Comparison of ENCODE assay signal across 1 cellular context in genomic region chr6:28771401-28772267, GRCh38.
A peak's percentile ranks its signal among the peaks of the same experiment; 100 is the strongest.
TF ChIP-seq lines count a peak whose summit lies in the region.

No MANE protein-coding gene starts in this region.

TF ChIP-seq in K562, 482 proteins besides CTCF, POLR2A, EP300 and RAD21 (continued from another document and continues in another):
- TF ChIP-seq, protein P1, sequence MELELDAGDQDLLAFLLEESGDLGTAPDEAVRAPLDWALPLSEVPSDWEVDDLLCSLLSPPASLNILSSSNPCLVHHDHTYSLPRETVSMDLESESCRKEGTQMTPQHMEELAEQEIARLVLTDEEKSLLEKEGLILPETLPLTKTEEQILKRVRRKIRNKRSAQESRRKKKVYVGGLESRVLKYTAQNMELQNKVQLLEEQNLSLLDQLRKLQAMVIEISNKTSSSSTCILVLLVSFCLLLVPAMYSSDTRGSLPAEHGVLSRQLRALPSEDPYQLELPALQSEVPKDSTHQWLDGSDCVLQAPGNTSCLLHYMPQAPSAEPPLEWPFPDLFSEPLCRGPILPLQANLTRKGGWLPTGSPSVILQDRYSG (tag; conservative IDR thresholded peaks at IDR 0.05; ENCODE audit: low read depth), result no peak
- TF ChIP-seq ASH1L (IDR thresholded peaks at IDR 0.05; ENCODE audit: borderline replicate concordance, low read depth, partially characterized antibody) (no peak), MLLT1 (IDR thresholded peaks at IDR 0.05) (peak in 1 of 2 experiments; percentile 48; a peak in 1 of 4 replicates), ZNF76 (CRISPR knock-in tag; IDR thresholded peaks at IDR 0.05; ENCODE audit: borderline replicate concordance) (no peak), ARHGAP35 (IDR thresholded peaks at IDR 0.05; ENCODE audit: partially characterized antibody) (no peak), ZBTB17 (CRISPR knock-in tag; IDR thresholded peaks at IDR 0.05) (no peak), HMG20A (CRISPR knock-in tag; conservative IDR thresholded peaks at IDR 0.05) (no peak), PHF20 (IDR thresholded peaks at IDR 0.05; ENCODE audit: partially characterized antibody) (no peak), HDAC3 (IDR thresholded peaks at IDR 0.05; ENCODE audit: borderline replicate concordance, partially characterized antibody) (no peak), ZNF589 (CRISPR knock-in tag; IDR thresholded peaks at IDR 0.05; ENCODE audit: low read depth) (no peak), ZBTB7A (IDR thresholded peaks at IDR 0.05; ENCODE audit: borderline replicate concordance, control insufficient read depth, low read depth, low read length) (peak; percentile 37; the same call in 1 of the 2 replicates), ESRRA (IDR thresholded peaks at IDR 0.05; ENCODE audit: borderline replicate concordance, low read depth) (peak; percentile 46; the same call in 1 of the 2 replicates), RB1 (IDR thresholded peaks at IDR 0.05; ENCODE audit: low read depth) (peak; percentile 40; the same call in 1 of the 2 replicates), E2F8 (IDR thresholded peaks at IDR 0.05; ENCODE audit: low read depth, partially characterized antibody) (peak; percentile 30), RBM39 (optimal IDR thresholded peaks at IDR 0.05; ENCODE audit: low read depth, low read length) (no peak), SMARCA5 (IDR thresholded peaks at IDR 0.05) (0 out of 2 replicates have a peak, but pooled peaks have one; percentile 31), HDAC2 (IDR thresholded peaks at IDR 0.05) (no peak), ZNF384 (IDR thresholded peaks at IDR 0.05; ENCODE audit: low read depth, low read length) (0 out of 2 replicates have a peak, but pooled peaks have one; percentile 20), HDAC8 (tag; IDR thresholded peaks at IDR 0.05) (no peak), MYC (IDR thresholded peaks at IDR 0.05; ENCODE audit: low read depth, low read length) (0 out of 2 replicates have a peak, but pooled peaks have one; percentile 25), MYC (CRISPR knock-in tag; IDR thresholded peaks at IDR 0.05; ENCODE audit: borderline replicate concordance, low read depth) (peak; percentile 16; the same call in 1 of the 2 replicates), ZNF197 (CRISPR knock-in tag; IDR thresholded peaks at IDR 0.05; ENCODE audit: low read depth) (peak; percentile 56; the same call in 1 of the 2 replicates), SAP30 (IDR thresholded peaks at IDR 0.05; ENCODE audit: borderline replicate concordance, insufficient read depth, low read depth, low read length, poor library complexity, severe bottlenecking) (no peak), JUN (IDR thresholded peaks at IDR 0.05; ENCODE audit: borderline replicate concordance, low read depth, low read length) (peak; percentile 28; the same call in 1 of the 2 replicates), JUN (CRISPR knock-in tag; IDR thresholded peaks at IDR 0.05; ENCODE audit: borderline replicate concordance) (no peak), CEBPG (CRISPR knock-in tag; IDR thresholded peaks at IDR 0.05) (no peak), CEBPG (tag; conservative IDR thresholded peaks at IDR 0.05 in 1 of 2, IDR thresholded peaks at IDR 0.05 in 1 of 2) (no peak), ATF7 (IDR thresholded peaks at IDR 0.05) (peak; percentile 87), HNRNPLL (IDR thresholded peaks at IDR 0.05; ENCODE audit: low read depth, low read length, poor library complexity, severe bottlenecking) (peak; percentile 6), PKNOX1 (IDR thresholded peaks at IDR 0.05) (0 out of 2 replicates have a peak, but pooled peaks have one; percentile 10), MTA3 (IDR thresholded peaks at IDR 0.05; ENCODE audit: borderline replicate concordance) (0 out of 2 replicates have a peak, but pooled peaks have one; percentile 30), GMEB1 (CRISPR knock-in tag; IDR thresholded peaks at IDR 0.05) (no peak), ZNF586 (CRISPR knock-in tag; conservative IDR thresholded peaks at IDR 0.05) (no peak), GABPA (tag; conservative IDR thresholded peaks at IDR 0.05; ENCODE audit: low read depth) (no peak), ZNF395 (CRISPR knock-in tag; IDR thresholded peaks at IDR 0.05) (no peak), CC2D1A (IDR thresholded peaks at IDR 0.05) (0 out of 2 replicates have a peak, but pooled peaks have one; percentile 38), RBFOX2 (IDR thresholded peaks at IDR 0.05; ENCODE audit: low read depth, low read length) (no peak), PHF8 (IDR thresholded peaks at IDR 0.05; ENCODE audit: borderline replicate concordance, low read length) (no peak), SOX6 (IDR thresholded peaks at IDR 0.05) (peak; percentile 45; the same call in 1 of the 2 replicates), ATF6 (CRISPR knock-in tag; IDR thresholded peaks at IDR 0.05) (no peak), ZNF699 (CRISPR knock-in tag; IDR thresholded peaks at IDR 0.05; ENCODE audit: insufficient replicate concordance) (no peak), STAT6 (CRISPR knock-in tag; IDR thresholded peaks at IDR 0.05) (0 out of 2 replicates have a peak, but pooled peaks have one; percentile 36), EHMT2 (IDR thresholded peaks at IDR 0.05) (no peak)
- TF ChIP-seq, protein P2, sequence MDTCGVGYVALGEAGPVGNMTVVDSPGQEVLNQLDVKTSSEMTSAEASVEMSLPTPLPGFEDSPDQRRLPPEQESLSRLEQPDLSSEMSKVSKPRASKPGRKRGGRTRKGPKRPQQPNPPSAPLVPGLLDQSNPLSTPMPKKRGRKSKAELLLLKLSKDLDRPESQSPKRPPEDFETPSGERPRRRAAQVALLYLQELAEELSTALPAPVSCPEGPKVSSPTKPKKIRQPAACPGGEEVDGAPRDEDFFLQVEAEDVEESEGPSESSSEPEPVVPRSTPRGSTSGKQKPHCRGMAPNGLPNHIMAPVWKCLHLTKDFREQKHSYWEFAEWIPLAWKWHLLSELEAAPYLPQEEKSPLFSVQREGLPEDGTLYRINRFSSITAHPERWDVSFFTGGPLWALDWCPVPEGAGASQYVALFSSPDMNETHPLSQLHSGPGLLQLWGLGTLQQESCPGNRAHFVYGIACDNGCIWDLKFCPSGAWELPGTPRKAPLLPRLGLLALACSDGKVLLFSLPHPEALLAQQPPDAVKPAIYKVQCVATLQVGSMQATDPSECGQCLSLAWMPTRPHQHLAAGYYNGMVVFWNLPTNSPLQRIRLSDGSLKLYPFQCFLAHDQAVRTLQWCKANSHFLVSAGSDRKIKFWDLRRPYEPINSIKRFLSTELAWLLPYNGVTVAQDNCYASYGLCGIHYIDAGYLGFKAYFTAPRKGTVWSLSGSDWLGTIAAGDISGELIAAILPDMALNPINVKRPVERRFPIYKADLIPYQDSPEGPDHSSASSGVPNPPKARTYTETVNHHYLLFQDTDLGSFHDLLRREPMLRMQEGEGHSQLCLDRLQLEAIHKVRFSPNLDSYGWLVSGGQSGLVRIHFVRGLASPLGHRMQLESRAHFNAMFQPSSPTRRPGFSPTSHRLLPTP (IDR thresholded peaks at IDR 0.05; ENCODE audit: borderline replicate concordance, extremely low read depth, insufficient read length), result no peak
